In the genomic region with DNA sequence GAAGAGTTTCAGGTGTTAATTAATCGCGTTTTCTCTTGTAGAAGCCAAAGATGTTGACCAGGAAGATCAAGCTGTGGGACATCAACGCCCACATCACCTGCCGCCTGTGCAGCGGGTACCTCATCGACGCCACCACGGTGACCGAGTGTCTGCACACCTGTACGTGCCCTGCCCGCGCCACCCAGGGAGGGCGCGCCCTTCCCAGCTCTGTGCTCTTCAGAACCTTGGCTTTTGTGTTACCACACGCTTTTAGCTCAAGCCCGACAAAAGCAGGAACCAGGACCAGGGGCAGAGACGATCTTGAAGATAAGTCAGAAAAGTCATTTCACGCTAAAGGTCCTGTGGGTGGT, we compare ENCODE assay signal across 21 cellular contexts.
"Had no signal": no experiment of that assay in that cellular context is flagged by ENCODE, and none has a peak within 500 bp of the region (broad histone marks: within the 10 kb centered on the region; RNA-seq: fewer than 3 reads in every experiment).

No MANE protein-coding gene starts in this region.

- H3K27ac ChIP-seq: ovary, psoas muscle, right lobe of liver, stomach, thyroid gland had no signal

- H3K4me1 ChIP-seq: psoas muscle, right lobe of liver, stomach, thyroid gland had no signal

- ATAC-seq: effector memory CD8-positive, alpha-beta T cell had no signal

- H3K27me3 ChIP-seq: ovary, right lobe of liver, stomach, thyroid gland had no signal

- H3K4me3 Mint-ChIP-seq: effector memory CD8-positive, alpha-beta T cell; mesothelial cell of epicardium; naive B cell; nephron progenitor cell had no signal

- H3K9me3 Mint-ChIP-seq: effector memory CD8-positive, alpha-beta T cell; mesothelial cell of epicardium; nephron progenitor cell had no signal

- H3K4me3 ChIP-seq: lung, mucosa of descending colon, ovary, psoas muscle, right lobe of liver, stomach, thyroid gland had no signal

- H3K27ac Mint-ChIP-seq: effector memory CD8-positive, alpha-beta T cell; mesothelial cell of epicardium; naive B cell; nephron progenitor cell had no signal

- H3K27me3 Mint-ChIP-seq: effector memory CD8-positive, alpha-beta T cell; naive B cell had no signal

- H3K4me1 Mint-ChIP-seq: mesothelial cell of epicardium, naive B cell, nephron progenitor cell had no signal

- DNase-seq: cerebellar nuclear complex; cortex of kidney; effector memory CD8-positive, alpha-beta T cell; head of caudate nucleus; mesenchymal stem cell; naive B cell; nephron progenitor cell; occipital lobe; ovary; right lobe of liver; stimulated activated CD4-positive, alpha-beta T cell treated with anti-CD3 and anti-CD28 coated beads, Interleukin-1b, Interleukin-23, amount 100 ng/mL, for 48 hours; stimulated activated CD4-positive, alpha-beta T cell treated with anti-CD3 and anti-CD28 coated beads, Interleukin-4, amount 100 ng/mL, for 1 hour; stimulated activated CD8-positive, alpha-beta memory T cell treated with anti-CD3 and anti-CD28 coated beads, Interleukin-4, amount 100 ng/mL, for 48 hours; stimulated activated naive CD4-positive, alpha-beta T cell treated with Interleukin-2 at 50 U/mL for 16 hours; stomach; thyroid gland; trophoblast cell had no signal

- H3K9me3 ChIP-seq: mucosa of descending colon, ovary, psoas muscle, right lobe of liver, stomach, thyroid gland had no signal

- H3K36me3 ChIP-seq: ovary had no signal
